ENCODE assay signal across 7 cellular contexts in the genomic region with DNA sequence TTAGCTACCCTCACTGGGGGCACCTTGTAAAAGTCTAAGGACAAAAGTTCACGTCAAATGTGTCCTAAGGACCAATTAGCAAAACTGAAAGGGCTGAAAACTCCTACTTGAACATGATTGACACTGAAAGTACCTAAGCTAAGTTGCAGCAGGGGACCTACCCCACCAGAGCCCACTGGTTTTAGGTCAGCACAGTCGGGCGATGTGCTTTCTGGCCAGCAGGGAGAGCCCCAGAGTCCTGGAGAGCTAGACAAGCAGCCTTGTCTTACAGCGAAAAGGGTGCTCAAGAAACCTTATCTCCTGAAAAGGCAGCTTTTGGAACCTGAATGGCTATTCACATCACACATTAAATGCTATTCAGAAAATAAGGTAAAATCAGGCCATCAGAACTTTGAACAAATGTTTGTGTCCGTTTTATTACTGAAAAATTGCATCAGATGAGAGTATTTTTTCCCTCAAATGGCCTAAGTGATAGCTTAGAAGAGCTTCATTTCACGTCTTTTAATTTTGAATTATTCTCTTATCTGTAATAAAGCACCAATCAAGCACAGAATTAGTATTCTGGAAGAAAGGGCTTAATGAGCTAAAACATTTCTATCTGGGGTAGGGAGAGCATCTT. TPM values are rescaled to one million over a fixed set of nuclear protein-coding genes. Genes with fewer than 3 reads are reported as not detected.
DNase-seq lines count a peak whose midpoint lies in the region; ATAC-seq, FAIRE-seq and TF ChIP-seq lines count a peak whose summit lies in the region.

No MANE protein-coding gene starts in this region.

- no peak for TF ChIP-seq POLR2A in GM12892 (IDR thresholded peaks at IDR 0.05; ENCODE audit: low read depth, low read length)

- no peak overlapping the region for H3K4me3 Mint-ChIP-seq in chondrocyte (ENCODE audit: unreplicated experiment)
- no peak overlapping the region for H3K4me3 Mint-ChIP-seq in progenitor cell of endocrine pancreas (ENCODE audit: low read depth)

- H3K4me1 Mint-ChIP-seq in chondrocyte (ENCODE audit: low read depth) (no peaks in the 10 kb centered on the region), progenitor cell of endocrine pancreas (ENCODE audit: low read depth) (no peaks in the 10 kb centered on the region)

- H3K9me3 Mint-ChIP-seq in chondrocyte (ENCODE audit: low read depth), result peaks cover 35% of the 10 kb centered on the region
- peaks cover 28% of the 10 kb centered on the region for H3K9me3 Mint-ChIP-seq in progenitor cell of endocrine pancreas (ENCODE audit: low read depth)

- peak; percentile 65 for FAIRE-seq in GM12892 (lab: Jason Lieb, UNC)
- no peak for FAIRE-seq in frontal cortex (lab: Jason Lieb, UNC)

- DNase-seq in GM12892 (ENCODE audit: insufficient read length), result peak; percentile 36
- peak; percentile 9 for DNase-seq in T-helper 9 cell
- DNase-seq in chondrocyte (ENCODE audit: low spot score), result no peak
- DNase-seq in progenitor cell of endocrine pancreas (ENCODE audit: low spot score, unreplicated experiment), result no peak
- DNase-seq in frontal cortex (ENCODE audit: low spot score in 2 of 2), result no peak

- H3K36me3 Mint-ChIP-seq in chondrocyte (ENCODE audit: low read depth) (peaks cover 4% of the 10 kb centered on the region), progenitor cell of endocrine pancreas (ENCODE audit: insufficient read depth) (peaks cover 4% of the 10 kb centered on the region)

- TF ChIP-seq CTCF in chondrocyte (IDR thresholded peaks at IDR 0.05), result peak; percentile 51
- TF ChIP-seq CTCF in progenitor cell of endocrine pancreas (IDR thresholded peaks at IDR 0.05; ENCODE audit: unreplicated experiment), result peak; percentile 58

- H3K27me3 Mint-ChIP-seq in chondrocyte (ENCODE audit: low read depth) (no peaks in the 10 kb centered on the region), progenitor cell of endocrine pancreas (peaks cover 3% of the 10 kb centered on the region)

- ATAC-seq in HG03439 (IDR thresholded peaks at IDR 0.05; ENCODE audit: unreplicated experiment) (peak; percentile 59), HG03460 (IDR thresholded peaks at IDR 0.05; ENCODE audit: unreplicated experiment) (no peak)

- no peak overlapping the region for H3K27ac Mint-ChIP-seq in chondrocyte (ENCODE audit: unreplicated experiment)
- no peak overlapping the region for H3K27ac Mint-ChIP-seq in progenitor cell of endocrine pancreas

RNA-seq across cellular contexts. Expression of a gene that starts 52.2 kb away (rescaled TPM):
- polyA plus RNA-seq in GM12892 (2012; ENCODE audit: missing spikeins), result 29.0 TPM
- total RNA-seq in chondrocyte (11.7 to 18.3 TPM (median 17.1 TPM) in 3 replicates), progenitor cell of endocrine pancreas (45.7 and 48.8 TPM in 2 replicates), frontal cortex (1.2 TPM)

Comparison
In these comparisons a context has a peak if more than half of its experiments do, and no peak if none do; other contexts are left out.
1. DNase-seq: peak in GM12892 (single experiment) and T-helper 9 cell (single experiment); none in chondrocyte (single experiment), progenitor cell of endocrine pancreas (single experiment) and frontal cortex (0 of 2).